In genomic region chrX:151973262-151973661, GRCh38 we compare ENCODE assay signal across 11 cellular contexts. TPM values are rescaled to one million over a fixed set of nuclear protein-coding genes. Genes with fewer than 3 reads are reported as not detected.
A peak's percentile ranks its signal among the peaks of the same experiment; 100 is the strongest.
DNase-seq lines count a peak whose midpoint lies in the region; ATAC-seq and TF ChIP-seq lines count a peak whose summit lies in the region.
"Had no signal": no experiment of that assay in that cellular context is flagged by ENCODE, and none has a peak within 500 bp of the region (broad histone marks: within the 10 kb centered on the region; RNA-seq: fewer than 3 reads in every experiment).

No MANE protein-coding gene starts in this region.

- WGBS in esophagus squamous epithelium, 2 donors = 26 to 27% methylated on average over 2 to 3 of the region's 4 CpGs
- 35% methylated on average over 4 of the region's 4 CpGs for WGBS in prostate gland

- no peak for ATAC-seq in RWPE2 (ENCODE audit: low read depth)
- ATAC-seq: activated CD4-positive, alpha-beta T cell treated with anti-CD3 and anti-CD28 coated beads for 36 hours; natural killer cell had no signal

- TF ChIP-seq CTCF in C4-2B (conservative IDR thresholded peaks at IDR 0.05) = no peak
- no peak for TF ChIP-seq CTCF in RWPE2 (IDR thresholded peaks at IDR 0.05; ENCODE audit: poor library complexity, severe bottlenecking)
- no peak for TF ChIP-seq CTCF in esophagus squamous epithelium (IDR thresholded peaks at IDR 0.05)
- TF ChIP-seq CTCF in prostate gland (IDR thresholded peaks at IDR 0.05) = no peak

- H3K27me3 ChIP-seq in RWPE2 (ENCODE audit: insufficient read depth, poor library complexity, severe bottlenecking) = no peaks in the 10 kb centered on the region
- no peaks in the 10 kb centered on the region for H3K27me3 ChIP-seq in esophagus squamous epithelium
- H3K27me3 ChIP-seq in prostate gland (replicated peaks; ENCODE audit: insufficient read depth) = no peaks in the 10 kb centered on the region

- TF ChIP-seq POLR2A in esophagus squamous epithelium (IDR thresholded peaks at IDR 0.05) = no peak
- TF ChIP-seq POLR2A in prostate gland (IDR thresholded peaks at IDR 0.05) = no peak

- H3K9me3 Mint-ChIP-seq in activated T-helper 2 cell treated with anti-CD3 and anti-CD28 coated beads, Interferon-gamma antibody, Interleukin-2, Interleukin-4, amounts not matched to agents 10 μg/mL and 5 μg/mL and 100 μg/mL, durations not matched to agents 14 hours and 24 hours and 36 hours = no peaks in the 10 kb centered on the region
- H3K9me3 Mint-ChIP-seq: activated naive CD8-positive, alpha-beta T cell treated with anti-CD3 and anti-CD28 coated beads, Interleukin-2, amount 10 ng/mL, durations not matched to agents 7 days and 5 days; natural killer cell had no signal

- DNase-seq in RWPE2 (ENCODE audit: low spot score) (no peak), esophagus squamous epithelium (lab: John Stamatoyannopoulos, UW) (no peak), prostate gland (ENCODE audit: low spot score) (no peak), COLO668 (lab: John Stamatoyannopoulos, UW; ENCODE audit: unreplicated experiment) (no peak), hippocampal formation (lab: John Stamatoyannopoulos, UW) (no peak), DMS53 treated with DMSO at 0.1 percent for 48 hours (lab: John Stamatoyannopoulos, UW; ENCODE audit: unreplicated experiment) (no peak)
- no peak for DNase-seq in activated T-helper 2 cell treated with anti-CD3 and anti-CD28 coated beads, Interferon-gamma antibody, Interleukin-2, Interleukin-4, amounts not matched to agents 10 μg/mL and 5 μg/mL and 100 μg/mL, durations not matched to agents 14 hours and 24 hours and 36 hours (ENCODE audit: low spot score)
- DNase-seq: activated CD4-positive, alpha-beta T cell treated with anti-CD3 and anti-CD28 coated beads for 36 hours; activated naive CD8-positive, alpha-beta T cell treated with anti-CD3 and anti-CD28 coated beads, Interleukin-2, amount 10 ng/mL, durations not matched to agents 7 days and 5 days; natural killer cell had no signal

- H3K9me3 ChIP-seq in RWPE2 (ENCODE audit: severe bottlenecking) (no peaks in the 10 kb centered on the region), esophagus squamous epithelium (no peaks in the 10 kb centered on the region), prostate gland (no peaks in the 10 kb centered on the region)

- peak overlapping the region; percentile 66 for H3K27ac ChIP-seq in C4-2B
- peak overlapping the region; percentile 41 for H3K27ac ChIP-seq in RWPE2 (ENCODE audit: poor library complexity, severe bottlenecking)
- peak overlapping the region; percentile 77 to 94 (median 88) for H3K27ac ChIP-seq in esophagus squamous epithelium
- peak overlapping the region; percentile 58 to 67 for H3K27ac ChIP-seq in prostate gland

- H3K36me3 Mint-ChIP-seq in activated T-helper 2 cell treated with anti-CD3 and anti-CD28 coated beads, Interferon-gamma antibody, Interleukin-2, Interleukin-4, amounts not matched to agents 10 μg/mL and 5 μg/mL and 100 μg/mL, durations not matched to agents 14 hours and 24 hours and 36 hours (ENCODE audit: low read depth) = no peaks in the 10 kb centered on the region
- H3K36me3 Mint-ChIP-seq: activated naive CD8-positive, alpha-beta T cell treated with anti-CD3 and anti-CD28 coated beads, Interleukin-2, amount 10 ng/mL, durations not matched to agents 7 days and 5 days; natural killer cell had no signal

- peaks cover 29% of the 10 kb centered on the region for H3K4me1 ChIP-seq in RWPE2 (ENCODE audit: insufficient read depth, poor library complexity, severe bottlenecking)
- peaks cover 0 to 54% (median 0%) of the 10 kb centered on the region in 3 donors for H3K4me1 ChIP-seq in esophagus squamous epithelium
- H3K4me1 ChIP-seq in prostate gland (replicated peaks) = no peaks in the 10 kb centered on the region

- H3K27ac Mint-ChIP-seq in activated T-helper 2 cell treated with anti-CD3 and anti-CD28 coated beads, Interferon-gamma antibody, Interleukin-2, Interleukin-4, amounts not matched to agents 10 μg/mL and 5 μg/mL and 100 μg/mL, durations not matched to agents 14 hours and 24 hours and 36 hours = no peak overlapping the region
- H3K27ac Mint-ChIP-seq: activated CD4-positive, alpha-beta T cell treated with anti-CD3 and anti-CD28 coated beads for 36 hours; activated naive CD8-positive, alpha-beta T cell treated with anti-CD3 and anti-CD28 coated beads, Interleukin-2, amount 10 ng/mL, durations not matched to agents 7 days and 5 days; natural killer cell had no signal

- peaks cover 10% of the 10 kb centered on the region for H3K27me3 Mint-ChIP-seq in activated T-helper 2 cell treated with anti-CD3 and anti-CD28 coated beads, Interferon-gamma antibody, Interleukin-2, Interleukin-4, amounts not matched to agents 10 μg/mL and 5 μg/mL and 100 μg/mL, durations not matched to agents 14 hours and 24 hours and 36 hours (ENCODE audit: low read depth)

- H3K36me3 ChIP-seq in RWPE2 (ENCODE audit: low read depth) = peaks cover 21% of the 10 kb centered on the region
- H3K36me3 ChIP-seq in esophagus squamous epithelium = peaks cover 0 to 21% (median 0%) of the 10 kb centered on the region in 3 donors
- no peaks in the 10 kb centered on the region for H3K36me3 ChIP-seq in prostate gland

- no peaks in the 10 kb centered on the region for H3K4me1 Mint-ChIP-seq in activated T-helper 2 cell treated with anti-CD3 and anti-CD28 coated beads, Interferon-gamma antibody, Interleukin-2, Interleukin-4, amounts not matched to agents 10 μg/mL and 5 μg/mL and 100 μg/mL, durations not matched to agents 14 hours and 24 hours and 36 hours (ENCODE audit: low read depth)
- H3K4me1 Mint-ChIP-seq: activated CD4-positive, alpha-beta T cell treated with anti-CD3 and anti-CD28 coated beads for 36 hours; activated naive CD8-positive, alpha-beta T cell treated with anti-CD3 and anti-CD28 coated beads, Interleukin-2, amount 10 ng/mL, durations not matched to agents 7 days and 5 days; natural killer cell had no signal

- intact Hi-C loops in esophagus squamous epithelium (cut with DNase I) = no loop called here
- intact Hi-C loops in prostate gland (cut with DNase I) = no loop called here
- intact Hi-C loops in activated T-helper 2 cell treated with anti-CD3 and anti-CD28 coated beads, Interferon-gamma antibody, Interleukin-2, Interleukin-4, amounts not matched to agents 10 μg/mL and 5 μg/mL and 100 μg/mL, durations not matched to agents 14 hours and 24 hours and 36 hours (cut with micrococcal nuclease) = no loop called here

- no peak overlapping the region for H3K4me3 Mint-ChIP-seq in activated T-helper 2 cell treated with anti-CD3 and anti-CD28 coated beads, Interferon-gamma antibody, Interleukin-2, Interleukin-4, amounts not matched to agents 10 μg/mL and 5 μg/mL and 100 μg/mL, durations not matched to agents 14 hours and 24 hours and 36 hours (ENCODE audit: low read depth)
- H3K4me3 Mint-ChIP-seq: activated CD4-positive, alpha-beta T cell treated with anti-CD3 and anti-CD28 coated beads for 36 hours; activated naive CD8-positive, alpha-beta T cell treated with anti-CD3 and anti-CD28 coated beads, Interleukin-2, amount 10 ng/mL, durations not matched to agents 7 days and 5 days; natural killer cell had no signal

- H3K4me3 ChIP-seq in RWPE2 (ENCODE audit: severe bottlenecking) = peak overlapping the region; percentile 69
- H3K4me3 ChIP-seq in esophagus squamous epithelium = peak overlapping the region; percentile 58 to 76 (median 72)
- peak overlapping the region in 1 of 2 donors; percentile 33 for H3K4me3 ChIP-seq in prostate gland

RNA-seq across cellular contexts. Expression of gene GABRE, which starts 1.2 kb away (rescaled TPM):
- total RNA-seq in esophagus squamous epithelium (100 to 1,000 TPM in 2 of 4 donors, 10 to 100 TPM in 2; 38.4 to 149 (median 77.1) TPM), prostate gland (10 to 100 TPM; 11.2 to 46.1 TPM)
- total RNA-seq in activated T-helper 2 cell treated with anti-CD3 and anti-CD28 coated beads, Interferon-gamma antibody, Interleukin-2, Interleukin-4, amounts not matched to agents 10 μg/mL and 5 μg/mL and 100 μg/mL, durations not matched to agents 14 hours and 24 hours and 36 hours = not detected in 2 replicates
- total RNA-seq: activated CD4-positive, alpha-beta T cell treated with anti-CD3 and anti-CD28 coated beads for 36 hours; activated naive CD8-positive, alpha-beta T cell treated with anti-CD3 and anti-CD28 coated beads, Interleukin-2, amount 10 ng/mL, durations not matched to agents 7 days and 5 days; natural killer cell had no signal

Comparison
In these comparisons a context has a peak if more than half of its experiments do, and no peak if none do; other contexts are left out.
1. RNA of gene GABRE, which starts 1.2 kb away (total RNA-seq): 38.4 to 149 TPM in esophagus squamous epithelium and 11.2 to 46.1 TPM in prostate gland; not detected in activated T-helper 2 cell treated with anti-CD3 and anti-CD28 coated beads, Interferon-gamma antibody, Interleukin-2, Interleukin-4, amounts not matched to agents 10 μg/mL and 5 μg/mL and 100 μg/mL, durations not matched to agents 14 hours and 24 hours and 36 hours; every median in the first group is over 10 times any median in the second.
2. Peak in every context shown above with its lines, with median percentiles within 50 percentile points of each other: H3K27ac ChIP-seq.